1 cellular context compared by ENCODE assay signal in genomic region chr1:33155877-33156538, GRCh38.
TF ChIP-seq lines count a peak whose summit lies in the region.

No MANE protein-coding gene starts in this region.

TF ChIP-seq in HepG2, 621 proteins besides CTCF, POLR2A, EP300 and RAD21:
- TF ChIP-seq SP5 (CRISPR knock-in tag; IDR thresholded peaks at IDR 0.05; ENCODE audit: borderline replicate concordance, low read depth) (peak; percentile 29; the same call in 1 of the 2 replicates), RFX5 (IDR thresholded peaks at IDR 0.05; ENCODE audit: low read depth, low read length) (no peak), ZNF30 (CRISPR knock-in tag; IDR thresholded peaks at IDR 0.05) (no peak), ZNF543 (CRISPR knock-in tag; IDR thresholded peaks at IDR 0.05) (no peak), HNF4A (CRISPR knock-in tag; IDR thresholded peaks at IDR 0.05) (0 out of 2 replicates have a peak, but pooled peaks have one; percentile 12), ZNF704 (CRISPR knock-in tag; IDR thresholded peaks at IDR 0.05; ENCODE audit: borderline replicate concordance) (no peak), ZNF12 (CRISPR knock-in tag; IDR thresholded peaks at IDR 0.05) (no peak)
